Comparison of ENCODE assay signal across 8 cellular contexts in the genomic region with DNA sequence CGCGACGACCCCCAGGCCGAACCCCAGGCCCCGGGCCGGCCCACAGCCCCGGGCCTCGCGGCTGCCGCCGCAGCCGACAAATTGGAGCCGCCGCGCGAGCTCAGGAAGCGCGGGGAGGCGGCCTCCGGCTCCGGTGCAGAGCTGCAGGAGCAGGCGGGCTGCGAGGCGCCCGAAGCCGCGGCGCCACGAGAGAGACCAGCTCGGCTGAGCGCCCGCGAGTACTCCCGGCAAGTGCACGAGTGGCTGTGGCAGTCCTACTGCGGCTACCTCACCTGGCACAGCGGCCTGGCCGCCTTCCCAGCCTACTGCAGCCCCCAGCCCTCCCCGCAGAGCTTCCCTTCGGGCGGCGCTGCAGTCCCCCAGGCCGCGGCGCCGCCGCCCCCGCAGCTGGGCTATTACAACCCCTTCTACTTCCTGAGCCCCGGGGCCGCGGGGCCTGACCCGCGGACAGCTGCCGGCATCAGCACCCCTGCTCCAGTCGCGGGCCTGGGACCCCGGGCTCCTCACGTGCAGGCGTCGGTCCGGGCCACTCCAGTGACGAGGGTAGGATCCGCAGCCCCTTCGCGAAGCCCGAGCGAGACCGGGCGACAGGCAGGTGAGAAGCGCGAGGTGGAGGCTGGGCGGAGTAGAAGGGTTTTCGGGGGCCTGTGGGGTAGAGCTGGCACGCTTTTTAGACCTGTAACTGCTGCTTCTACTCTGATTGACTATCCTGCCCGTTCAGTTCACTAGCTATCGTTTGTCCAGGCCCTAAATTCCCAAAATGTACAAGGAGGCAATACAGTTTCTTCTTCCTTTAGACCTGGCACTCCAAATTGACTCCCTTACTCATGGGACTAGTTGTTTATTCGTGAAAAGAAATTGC. TPM values are rescaled to one million over a fixed set of nuclear protein-coding genes. Genes with fewer than 3 reads are reported as not detected.
A peak's percentile ranks its signal among the peaks of the same experiment; 100 is the strongest.
DNase-seq lines count a peak whose midpoint lies in the region; ATAC-seq and TF ChIP-seq lines count a peak whose summit lies in the region.

No MANE protein-coding gene starts in this region.

- in situ Hi-C loops in Panc1 (cut with HindIII; ENCODE audit: low pct_unique_long_range_greater_than_20kb, low sequenced_read_pairs): no loop called here

- intact Hi-C loops in Panc1 (cut with micrococcal nuclease; ENCODE audit: unreplicated experiment) (no loop called here), vagina (cut with DNase I) (loop anchor here (5.0 kb wide), 1 partner anchor 107 kb away; a partner anchor contains a TSS)

- H3K27me3 ChIP-seq in Panc1 (ENCODE audit: control insufficient read depth, insufficient read depth, low read length) (no peaks in the 10 kb centered on the region), neutrophil (no peaks in the 10 kb centered on the region), vagina (no peaks in the 10 kb centered on the region)

- no peaks in the 10 kb centered on the region for H3K9me3 ChIP-seq in Panc1 (ENCODE audit: control insufficient read depth, insufficient read depth, low read depth, low read length)
- no peaks in the 10 kb centered on the region for H3K9me3 ChIP-seq in neutrophil
- H3K9me3 ChIP-seq in vagina: no peaks in the 10 kb centered on the region

- no peaks in the 10 kb centered on the region for H3K36me3 ChIP-seq in Panc1 (ENCODE audit: control insufficient read depth, insufficient read depth, low read length)
- peaks cover 33% of the 10 kb centered on the region for H3K36me3 ChIP-seq in neutrophil
- peaks cover 0 to 10% of the 10 kb centered on the region in 2 donors for H3K36me3 ChIP-seq in vagina

- ATAC-seq in GM19025 (IDR thresholded peaks at IDR 0.05; ENCODE audit: low read depth, unreplicated experiment) (peak; percentile 43), HG03135 (IDR thresholded peaks at IDR 0.05; ENCODE audit: unreplicated experiment) (peak; percentile 60), Panc1 (peak; percentile 77)

- DNase-seq in Ammon's horn (ENCODE audit: low spot score) (peak; percentile 47), Panc1 (ENCODE audit: low read depth, low spot score) (no peak), germinal center (ENCODE audit: low spot score) (peak; percentile 37), vagina (ENCODE audit: extremely low spot score in 2 of 2) (no peak)
- peak; percentile 17 for DNase-seq in activated gamma-delta T cell treated with anti-CD3 and anti-CD28 coated beads, Interleukin-2, amount 50 U/mL, for 16 hours (ENCODE audit: low read depth)

- TF ChIP-seq CTCF in Panc1 (IDR thresholded peaks at IDR 0.05) (no peak), neutrophil (IDR thresholded peaks at IDR 0.05) (no peak), vagina (IDR thresholded peaks at IDR 0.05) (no peak)

- CTCF ChIA-PET in Panc1 (lab: Charles Lee): interaction anchor here (0.6 to 0.8 kb wide), 4 partner anchors 88 to 424 kb away, joined by 3 to 9 read pairs (median 4); no protein-coding TSS in a partner anchor

- H3K4me3 ChIP-seq in Panc1 (ENCODE audit: low read depth in 2 of 2, low read length in 2 of 2) (peak overlapping the region; percentile 61 to 75), neutrophil (ENCODE audit: low read depth in 1 of 2, low read length in 1 of 2) (peak overlapping the region; percentile 83 to 89), vagina (peak overlapping the region; percentile 81 to 94)

- no TSS peak for BruUV-seq in Panc1 (replicated peaks; lab: Mats Ljungman, UMichigan)

- TF ChIP-seq POLR2A in vagina (IDR thresholded peaks at IDR 0.05): no peak

- POLR2A ChIA-PET in Panc1 (lab: Charles Lee): interaction anchor here (0.6 to 0.7 kb wide), 2 partner anchors 11 to 314 kb away, joined by 4 to 6 read pairs; no protein-coding TSS in a partner anchor

- H3K27ac ChIP-seq in Panc1 (ENCODE audit: low read length): peak overlapping the region; percentile 51
- H3K27ac ChIP-seq in neutrophil: peak overlapping the region; percentile 100
- H3K27ac ChIP-seq in vagina: peak overlapping the region; percentile 98

- H3K4me1 ChIP-seq in Panc1 (ENCODE audit: control insufficient read depth, insufficient read depth, low read length) (peaks cover 4% of the 10 kb centered on the region; the same call in 1 of the 2 replicates), neutrophil (ENCODE audit: control insufficient read depth in 1 of 2, insufficient read depth in 1 of 2, low read depth in 1 of 2, low read length in 1 of 2) (peaks cover 40 to 42% of the 10 kb centered on the region in 2 experiments), vagina (peaks cover 35% of the 10 kb centered on the region)

RNA-seq across cellular contexts. Expression of a gene that starts 0.7 kb away (rescaled TPM):
- total RNA-seq in Panc1 (2021; ENCODE audit: unreplicated experiment) (9.3 TPM), vagina (28.7 TPM)
- polyA plus RNA-seq in Panc1 (2012; ENCODE audit: insufficient read length): 5.8 TPM

Comparison
In these comparisons a context has a peak if more than half of its experiments do, and no peak if none do; other contexts are left out.
1. DNase-seq: peak in Ammon's horn (single experiment), activated gamma-delta T cell treated with anti-CD3 and anti-CD28 coated beads, Interleukin-2, amount 50 U/mL, for 16 hours (single experiment) and germinal center (single experiment); none in Panc1 (single experiment) and vagina (0 of 2).
2. Peak in every context shown above with its lines, with median percentiles within 50 percentile points of each other: ATAC-seq, H3K27ac ChIP-seq and H3K4me3 ChIP-seq.